Comparison of ENCODE assay signal across 10 cellular contexts in genomic region chr14:76844223-76844622, GRCh38. TPM values are rescaled to one million over a fixed set of nuclear protein-coding genes. Genes with fewer than 3 reads are reported as not detected.
DNase-seq lines count a peak whose midpoint lies in the region; ATAC-seq, FAIRE-seq and TF ChIP-seq lines count a peak whose summit lies in the region.
"Had no signal": no experiment of that assay in that cellular context is flagged by ENCODE, and none has a peak within 500 bp of the region (broad histone marks: within the 10 kb centered on the region; RNA-seq: fewer than 3 reads in every experiment).

No MANE protein-coding gene starts in this region.

- peaks cover 4 to 5% of the 10 kb centered on the region in 2 donors for H3K4me1 Mint-ChIP-seq in effector memory CD8-positive, alpha-beta T cell (ENCODE audit: low read depth in 2 of 2)

- H3K27ac ChIP-seq in pancreas (peak overlapping the region in 2 of 4 donors; percentile 58 to 60), vagina (peak overlapping the region; percentile 2), smooth muscle cell (ENCODE audit: low read depth) (no peak overlapping the region)

- H3K9me3 Mint-ChIP-seq in effector memory CD8-positive, alpha-beta T cell: no peaks in the 10 kb centered on the region

- H3K4me2 ChIP-seq in smooth muscle cell: no peak overlapping the region

- WGBS in pancreas, 2 donors: 45 to 52% methylated on average over 9 of the region's 9 CpGs
- WGBS in smooth muscle cell (ENCODE audit: low lambda C conversion rate): 63% methylated on average over 9 of the region's 9 CpGs

- ATAC-seq in effector memory CD8-positive, alpha-beta T cell (replicated peaks): peak; percentile 99
- peak; percentile 97 to 98 (median 98) for ATAC-seq in pancreas

- no peaks in the 10 kb centered on the region for H3F3A ChIP-seq in smooth muscle cell (ENCODE audit: low read depth)

- TF ChIP-seq CTCF in pancreas (IDR thresholded peaks at IDR 0.05): peak in 3 of 4 donors; percentile 21 to 25 (median 23)
- TF ChIP-seq CTCF in vagina (IDR thresholded peaks at IDR 0.05): no peak
- no peak for TF ChIP-seq CTCF in smooth muscle cell (IDR thresholded peaks at IDR 0.05; ENCODE audit: borderline replicate concordance, insufficient read depth, poor library complexity, severe bottlenecking)

- H3K79me2 ChIP-seq in smooth muscle cell (ENCODE audit: low read depth): no peaks in the 10 kb centered on the region

- H3K4me1 ChIP-seq in pancreas (peaks cover 0 to 13% (median 0%) of the 10 kb centered on the region in 3 donors), vagina (no peaks in the 10 kb centered on the region), smooth muscle cell (ENCODE audit: low read depth) (no peaks in the 10 kb centered on the region)

- no peaks in the 10 kb centered on the region for H4K20me1 ChIP-seq in smooth muscle cell (ENCODE audit: low read depth)

- FAIRE-seq in pancreas (lab: Jason Lieb, UNC): no peak
- FAIRE-seq: A204.1 had no signal

- no peak overlapping the region for H3K4me3 Mint-ChIP-seq in effector memory CD8-positive, alpha-beta T cell

- H3K27ac Mint-ChIP-seq in effector memory CD8-positive, alpha-beta T cell: no peak overlapping the region

- H3K27me3 Mint-ChIP-seq in effector memory CD8-positive, alpha-beta T cell: peaks cover 41 to 51% of the 10 kb centered on the region in 2 donors

- H3K9me3 ChIP-seq in pancreas (no peaks in the 10 kb centered on the region), vagina (no peaks in the 10 kb centered on the region), smooth muscle cell (replicated peaks; ENCODE audit: low read depth) (no peaks in the 10 kb centered on the region)

- no peak overlapping the region for H3K9ac ChIP-seq in smooth muscle cell (ENCODE audit: low read depth)

- H2AFZ ChIP-seq in smooth muscle cell (ENCODE audit: low read depth): no peak overlapping the region

- no peak for TF ChIP-seq POLR2A in vagina (IDR thresholded peaks at IDR 0.05)

- H3K27me3 ChIP-seq in pancreas (no peaks in the 10 kb centered on the region), vagina (no peaks in the 10 kb centered on the region), smooth muscle cell (ENCODE audit: low read depth) (peaks cover 8% of the 10 kb centered on the region)

- DNase-seq in DMS 273 (lab: John Stamatoyannopoulos, UW; ENCODE audit: unreplicated experiment) (peak; percentile 44), DMS 273 treated with DMSO at 0.1 percent for 48 hours (lab: John Stamatoyannopoulos, UW) (no peak), pancreas (peak; percentile 79 to 84 (median 82)), vagina (ENCODE audit: extremely low spot score in 2 of 2) (no peak), DMS114 treated with DMSO at 0.1 percent for 48 hours (lab: John Stamatoyannopoulos, UW; ENCODE audit: unreplicated experiment) (no peak), smooth muscle cell (lab: John Stamatoyannopoulos, UW; ENCODE audit: unreplicated experiment) (no peak)
- peak; percentile 49 to 50 for DNase-seq in activated CD4-positive, alpha-beta T cell treated with anti-CD3 and anti-CD28 coated beads, Interleukin-2, amount 50 U/mL, for 4 hours
- DNase-seq in effector memory CD8-positive, alpha-beta T cell: peak; percentile 12 to 34 (median 14)

- no peaks in the 10 kb centered on the region for H3K36me3 Mint-ChIP-seq in effector memory CD8-positive, alpha-beta T cell (ENCODE audit: insufficient read depth)

- H3K36me3 ChIP-seq in pancreas (no peaks in the 10 kb centered on the region), vagina (no peaks in the 10 kb centered on the region), smooth muscle cell (ENCODE audit: low read depth) (no peaks in the 10 kb centered on the region)

- H3K4me3 ChIP-seq in pancreas (no peak overlapping the region), vagina (no peak overlapping the region), smooth muscle cell (no peak overlapping the region)

- intact Hi-C loops in pancreas (cut with DNase I) (no loop called here), vagina (cut with DNase I) (no loop called here)

RNA-seq across cellular contexts. Expression of gene LRRC74A, which starts 18.0 kb away (rescaled TPM):
- total RNA-seq in pancreas (not detected), vagina (not detected), smooth muscle cell (not detected in 2 replicates)
- polyA plus RNA-seq in pancreas (under 1 TPM in 1 of 2 donors, not detected in 1; 0.07 TPM), smooth muscle cell (not detected in 2 replicates)
- total RNA-seq: T-helper 1 cell treated with Interleukin-12 subunit alpha and Interleukin-12 subunit beta and Interleukin-4 antibody, amounts not matched to agents 30 ng/mL and 1 ng/mL, for 36 hours had no signal

RNA-seq across cellular contexts. Expression of gene ANGEL1, which starts 31.5 kb away (rescaled TPM):
- total RNA-seq in pancreas (10 to 100 TPM; 25.8 to 40.1 (median 32.4) TPM), vagina (13.0 TPM), smooth muscle cell (18.1 and 20.4 TPM in 2 replicates)
- polyA plus RNA-seq in pancreas (10 to 100 TPM; 28.9 to 30.6 TPM), smooth muscle cell (8.4 and 9.5 TPM in 2 replicates)

Comparison
In these comparisons a context has a peak if more than half of its experiments do, and no peak if none do; other contexts are left out.
1. DNase-seq: peak in DMS 273 (single experiment), activated CD4-positive, alpha-beta T cell treated with anti-CD3 and anti-CD28 coated beads, Interleukin-2, amount 50 U/mL, for 4 hours (2 of 2), effector memory CD8-positive, alpha-beta T cell (3 of 3) and pancreas (6 of 6); none in DMS 273 treated with DMSO at 0.1 percent for 48 hours (single experiment), vagina (0 of 2), DMS114 treated with DMSO at 0.1 percent for 48 hours (single experiment) and smooth muscle cell (single experiment).
2. CTCF ChIP-seq: peak in pancreas (3 of 4); none in vagina (0 of 3) and smooth muscle cell (single experiment).